8 cellular contexts compared by ENCODE assay signal in genomic region chr1:150567341-150567716, GRCh38. TPM values are rescaled to one million over a fixed set of nuclear protein-coding genes. Genes with fewer than 3 reads are reported as not detected.
DNase-seq lines count a peak whose midpoint lies in the region; ATAC-seq and TF ChIP-seq lines count a peak whose summit lies in the region.

No MANE protein-coding gene starts in this region.

- 60 to 64% methylated on average over 1 to 3 of the region's 3 CpGs for WGBS in endodermal cell (ENCODE audit: insufficient coverage in 1 of 2, insufficient read length in 1 of 2), 2 experiments

- H3K4me1 ChIP-seq in endodermal cell (ENCODE audit: control insufficient read depth, insufficient read depth, low read length) = peaks cover 12% of the 10 kb centered on the region
- peaks cover 45% of the 10 kb centered on the region for H3K4me1 ChIP-seq in neural progenitor cell

- H3K36me3 ChIP-seq in endodermal cell (ENCODE audit: control insufficient read depth, insufficient read depth, low read length) = peaks cover 15% of the 10 kb centered on the region
- H3K36me3 ChIP-seq in neural progenitor cell = no peaks in the 10 kb centered on the region

- H3K27ac ChIP-seq in endodermal cell (ENCODE audit: low read depth, low read length) (peak overlapping the region; percentile 99), neural progenitor cell (peak overlapping the region; percentile 100)

- H3K9me3 Mint-ChIP-seq in endodermal cell (no peaks in the 10 kb centered on the region), neural progenitor cell (no peaks in the 10 kb centered on the region)

- peak overlapping the region; percentile 45 for H3K4me3 Mint-ChIP-seq in endodermal cell
- peak overlapping the region; percentile 67 for H3K4me3 Mint-ChIP-seq in neural progenitor cell

- DNase-seq in GM12864 (ENCODE audit: low read depth) = peak; percentile 93
- peak; percentile 63 for DNase-seq in activated CD4-positive, CD25-positive, alpha-beta regulatory T cell treated with anti-CD3 and anti-CD28 coated beads, Interleukin-2, amount 50 U/mL, for 72 hours
- DNase-seq in endodermal cell = peak; percentile 51
- no peak for DNase-seq in neural progenitor cell (ENCODE audit: low spot score)
- DNase-seq in NCI-H345 (lab: John Stamatoyannopoulos, UW) = no peak

- H3K79me2 ChIP-seq in neural progenitor cell (ENCODE audit: low read depth) = peaks cover 88% of the 10 kb centered on the region

- H3K36me3 Mint-ChIP-seq in endodermal cell (ENCODE audit: low read depth) = peaks cover 23% of the 10 kb centered on the region
- peaks cover 9% of the 10 kb centered on the region for H3K36me3 Mint-ChIP-seq in neural progenitor cell

- H3K4me3 ChIP-seq in GM12864 (ENCODE audit: low read depth, low read length) = peak overlapping the region; percentile 46
- peak overlapping the region; percentile 64 for H3K4me3 ChIP-seq in endodermal cell (ENCODE audit: low read length)
- peak overlapping the region; percentile 37 for H3K4me3 ChIP-seq in neural progenitor cell

- peaks cover 11% of the 10 kb centered on the region for H4K20me1 ChIP-seq in neural progenitor cell (ENCODE audit: low read depth)

- no peak for TF ChIP-seq CTCF in GM12864 (IDR thresholded peaks at IDR 0.05; ENCODE audit: low read depth, low read length, missing control alignments)
- no peak for TF ChIP-seq CTCF in endodermal cell (conservative IDR thresholded peaks at IDR 0.05)
- no peak for TF ChIP-seq CTCF in neural progenitor cell (IDR thresholded peaks at IDR 0.05)

- H3K27me3 ChIP-seq in endodermal cell (ENCODE audit: control insufficient read depth, insufficient read depth, low read length, poor library complexity, severe bottlenecking) (no peaks in the 10 kb centered on the region), neural progenitor cell (no peaks in the 10 kb centered on the region)

- peaks cover 68% of the 10 kb centered on the region for H3F3A ChIP-seq in neural progenitor cell (ENCODE audit: low read depth)

- H3K27me3 Mint-ChIP-seq in endodermal cell (ENCODE audit: insufficient read depth) = no peaks in the 10 kb centered on the region
- H3K27me3 Mint-ChIP-seq in neural progenitor cell (ENCODE audit: insufficient read depth, low read depth) = peaks cover 2% of the 10 kb centered on the region

- H3K4me1 Mint-ChIP-seq in endodermal cell = peaks cover 52% of the 10 kb centered on the region
- peaks cover 59% of the 10 kb centered on the region for H3K4me1 Mint-ChIP-seq in neural progenitor cell

- ATAC-seq in HG03097 (IDR thresholded peaks at IDR 0.05; ENCODE audit: low FRiP score, unreplicated experiment) (peak; percentile 34), GM19455 (IDR thresholded peaks at IDR 0.05; ENCODE audit: unreplicated experiment) (no peak), GM18873 (IDR thresholded peaks at IDR 0.05; ENCODE audit: low FRiP score, unreplicated experiment) (no peak)

- H3K27ac Mint-ChIP-seq in endodermal cell (peak overlapping the region; percentile 95), neural progenitor cell (peak overlapping the region; percentile 98)

- H3K4me2 ChIP-seq in neural progenitor cell = peak overlapping the region; percentile 82

- H3K9ac ChIP-seq in endodermal cell (ENCODE audit: extremely low read depth, low read length, poor library complexity, severe bottlenecking) (peak overlapping the region; percentile 52), neural progenitor cell (peak overlapping the region; percentile 69)

- no peaks in the 10 kb centered on the region for H3K9me3 ChIP-seq in endodermal cell (ENCODE audit: control insufficient read depth, low read length)
- no peaks in the 10 kb centered on the region for H3K9me3 ChIP-seq in neural progenitor cell (ENCODE audit: low read depth)

- H2AFZ ChIP-seq in neural progenitor cell (replicated peaks) = no peak overlapping the region

RNA-seq across cellular contexts. Expression of gene MCL1, which starts 12.1 kb away (rescaled TPM):
- 100 to 1,000 TPM; 133 to 173 TPM for total RNA-seq in endodermal cell
- 132 TPM for polyA plus RNA-seq in endodermal cell (2013, experiment 1 of 2)
- polyA plus RNA-seq in endodermal cell (2013, experiment 2 of 2) = 134 TPM
- total RNA-seq in neural progenitor cell (ENCODE audit: low replicate concordance) = 202 and 232 TPM in 2 replicates

RNA-seq across cellular contexts. Expression of gene ADAMTSL4, which starts 18.1 kb away (rescaled TPM):
- total RNA-seq in endodermal cell = 1 to 10 TPM; 3.7 to 3.9 TPM
- polyA plus RNA-seq in endodermal cell (2013, experiment 1 of 2) = 2.9 TPM
- polyA plus RNA-seq in endodermal cell (2013, experiment 2 of 2) = 1.5 TPM
- not detected in 2 replicates for total RNA-seq in neural progenitor cell (ENCODE audit: low replicate concordance)

RNA-seq across cellular contexts. Expression of gene FALEC, which starts 51.8 kb away (rescaled TPM):
- 1 to 10 TPM in 1 of 2 donors, under 1 TPM in 1; 0.70 to 1.6 TPM for total RNA-seq in endodermal cell
- polyA plus RNA-seq in endodermal cell (2013, experiment 1 of 2) = not detected
- not detected for polyA plus RNA-seq in endodermal cell (2013, experiment 2 of 2)
- total RNA-seq in neural progenitor cell (ENCODE audit: low replicate concordance) = 0.96 TPM in 1 of 2 replicates, not detected in the other

RNA-seq across cellular contexts. Expression of gene ECM1, which starts 59.4 kb away (rescaled TPM):
- 1 to 10 TPM; 4.8 to 5.6 TPM for total RNA-seq in endodermal cell
- polyA plus RNA-seq in endodermal cell (2013, experiment 1 of 2) = 5.6 TPM
- polyA plus RNA-seq in endodermal cell (2013, experiment 2 of 2) = 8.3 TPM
- 0.30 and 0.65 TPM in 2 replicates for total RNA-seq in neural progenitor cell (ENCODE audit: low replicate concordance)

Comparison
In these comparisons a context has a peak if more than half of its experiments do, and no peak if none do; other contexts are left out.
1. DNase-seq: peak in GM12864 (single experiment), activated CD4-positive, CD25-positive, alpha-beta regulatory T cell treated with anti-CD3 and anti-CD28 coated beads, Interleukin-2, amount 50 U/mL, for 72 hours (single experiment) and endodermal cell (single experiment); none in neural progenitor cell (single experiment) and NCI-H345 (single experiment).
2. Peak in every context shown above with its lines, with median percentiles within 50 percentile points of each other: H3K4me3 ChIP-seq.